10 cellular contexts compared by ENCODE assay signal in the genomic region with DNA sequence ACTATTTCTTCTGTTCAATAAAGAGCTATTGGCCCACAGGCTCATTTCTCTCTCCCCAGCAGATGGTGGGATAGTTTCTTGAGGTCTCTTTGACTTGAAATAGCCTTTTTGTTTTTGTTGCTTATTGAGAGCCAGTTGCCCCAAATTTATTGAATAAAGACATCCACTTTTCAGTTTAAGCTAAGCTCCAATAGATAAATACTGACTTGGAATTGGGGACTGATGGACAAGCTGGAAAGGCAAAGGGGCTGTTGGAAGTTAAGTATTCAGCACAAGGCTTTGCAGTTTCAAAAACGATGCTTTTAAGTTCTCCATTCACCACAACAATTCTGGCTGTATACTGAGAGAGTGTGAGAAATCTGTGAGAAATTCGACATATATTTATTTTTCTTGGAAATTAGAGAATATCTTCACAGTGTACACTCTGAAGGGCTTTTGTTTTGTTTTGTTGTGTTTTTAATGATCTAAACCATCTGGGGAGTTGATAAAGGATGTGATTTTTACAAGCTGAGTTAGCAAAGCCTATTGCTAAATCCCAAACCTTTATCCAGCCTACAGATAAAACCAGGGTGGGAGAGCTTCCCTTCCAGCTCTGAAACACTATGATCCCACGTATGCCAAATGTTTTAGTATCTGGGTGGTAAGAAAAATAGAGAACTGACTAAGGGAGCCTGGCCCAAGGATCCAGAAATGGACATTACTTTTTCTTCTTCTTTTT.
DNase-seq lines count a peak whose midpoint lies in the region; ATAC-seq and TF ChIP-seq lines count a peak whose summit lies in the region.
"Had no signal": no experiment of that assay in that cellular context is flagged by ENCODE, and none has a peak within 500 bp of the region (broad histone marks: within the 10 kb centered on the region; RNA-seq: fewer than 3 reads in every experiment).

No MANE protein-coding gene starts in this region.

- no peak for TF ChIP-seq CTCF in thyroid gland (IDR thresholded peaks at IDR 0.05)
- no peak for TF ChIP-seq CTCF in body of pancreas (IDR thresholded peaks at IDR 0.05)

- ATAC-seq in body of pancreas, result no peak
- no peak for ATAC-seq in GM18519 (IDR thresholded peaks at IDR 0.05; ENCODE audit: low FRiP score, unreplicated experiment)
- ATAC-seq in HG02571 (IDR thresholded peaks at IDR 0.05; ENCODE audit: unreplicated experiment), result no peak

- no peaks in the 10 kb centered on the region for H3K9me3 ChIP-seq in muscle layer of colon (ENCODE audit: low read length)
- no peaks in the 10 kb centered on the region for H3K9me3 ChIP-seq in thyroid gland
- no peaks in the 10 kb centered on the region for H3K9me3 ChIP-seq in body of pancreas
- H3K9me3 ChIP-seq: pancreas had no signal

- TF ChIP-seq POLR2A in thyroid gland (IDR thresholded peaks at IDR 0.05) (no peak), body of pancreas (IDR thresholded peaks at IDR 0.05) (no peak)

- no peaks in the 10 kb centered on the region for H3K27me3 ChIP-seq in muscle layer of colon (ENCODE audit: control insufficient read depth in 1 of 2, insufficient read depth in 2 of 2, low read length in 2 of 2)
- no peaks in the 10 kb centered on the region for H3K27me3 ChIP-seq in thyroid gland
- no peaks in the 10 kb centered on the region for H3K27me3 ChIP-seq in body of pancreas
- H3K27me3 ChIP-seq: pancreas had no signal

- H3K4me3 ChIP-seq in muscle layer of colon (ENCODE audit: low read depth in 1 of 2, low read length in 2 of 2) (no peak overlapping the region), thyroid gland (replicated peaks in 1 of 3) (no peak overlapping the region), body of pancreas (no peak overlapping the region)

- WGBS in thyroid gland, 2 donors, result 61 to 65% methylated on average over 3 of the region's 3 CpGs
- 52 to 58% methylated on average over 3 of the region's 3 CpGs for WGBS in body of pancreas, 2 donors

- H3K36me3 ChIP-seq in muscle layer of colon (ENCODE audit: insufficient read depth, low read length) (no peaks in the 10 kb centered on the region), thyroid gland (no peaks in the 10 kb centered on the region), body of pancreas (replicated peaks in 1 of 2; ENCODE audit: insufficient read depth in 1 of 2, low read depth in 2 of 2) (no peaks in the 10 kb centered on the region)
- H3K36me3 ChIP-seq: pancreas had no signal

- DNase-seq in NCI-H2171 treated with DMSO at 0.1 percent for 48 hours (lab: John Stamatoyannopoulos, UW) (peak; percentile 0), NCI-H2171 (lab: John Stamatoyannopoulos, UW) (no peak), fibroblast of gingiva (ENCODE audit: low read depth) (peak; percentile 55), thyroid gland (no peak), body of pancreas (no peak)
- DNase-seq: kidney glomerular epithelial cell had no signal

- H3K4me1 ChIP-seq in muscle layer of colon (ENCODE audit: insufficient read depth, low read length), result peaks cover 11% of the 10 kb centered on the region
- H3K4me1 ChIP-seq in thyroid gland, result no peaks in the 10 kb centered on the region
- no peaks in the 10 kb centered on the region for H3K4me1 ChIP-seq in body of pancreas
- H3K4me1 ChIP-seq: pancreas had no signal

- intact Hi-C loops in thyroid gland (cut with DNase I) (no loop called here), body of pancreas (cut with DNase I) (loop anchor here (10.0 kb wide), 1 partner anchor 55 kb away; no protein-coding TSS in a partner anchor)

- peak overlapping the region; percentile 27 for H3K27ac ChIP-seq in muscle layer of colon (ENCODE audit: low read depth, low read length)
- H3K27ac ChIP-seq in thyroid gland, result peak overlapping the region in 2 of 3 donors; percentile 12 to 36
- peak overlapping the region in 1 of 4 donors; percentile 10 for H3K27ac ChIP-seq in body of pancreas

- no peak overlapping the region for H3K9ac ChIP-seq in muscle layer of colon (ENCODE audit: low read length)

Comparison
In these comparisons a context has a peak if more than half of its experiments do, and no peak if none do; other contexts are left out.
1. DNase-seq: peak in NCI-H2171 treated with DMSO at 0.1 percent for 48 hours (single experiment) and fibroblast of gingiva (single experiment); none in NCI-H2171 (single experiment), thyroid gland (0 of 2) and body of pancreas (0 of 4).